ENCODE assay signal across 10 cellular contexts in the genomic region with DNA sequence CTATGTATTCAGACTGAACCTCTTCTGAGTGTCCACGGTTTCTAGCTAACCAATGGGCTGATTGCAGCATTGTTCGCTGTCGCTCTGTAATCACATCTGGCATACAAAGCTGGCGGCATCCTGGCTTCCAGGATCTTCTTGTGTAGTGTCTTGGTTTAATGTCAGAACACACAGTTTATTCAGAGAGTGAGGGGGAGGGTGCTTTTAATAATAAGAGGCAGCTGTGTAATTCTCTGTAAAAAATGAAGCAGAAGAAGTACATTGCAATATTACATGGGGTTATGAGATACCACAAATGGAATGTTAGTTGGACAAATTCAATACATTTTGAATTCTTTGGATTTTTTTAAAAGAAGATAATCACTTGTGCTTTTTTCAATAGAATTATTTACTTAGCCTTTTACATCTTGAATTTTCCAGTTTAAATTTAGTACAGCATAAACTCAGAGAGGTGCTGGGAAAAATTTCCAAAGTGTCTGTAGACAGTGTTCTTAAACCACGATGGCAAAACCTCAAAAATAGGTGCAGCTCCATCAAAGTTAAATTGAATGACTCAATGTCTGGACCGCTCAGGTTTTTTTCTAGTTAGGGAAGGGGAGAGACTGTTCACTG.
DNase-seq lines count a peak whose midpoint lies in the region; ATAC-seq, FAIRE-seq and TF ChIP-seq lines count a peak whose summit lies in the region.
"Had no signal": no experiment of that assay in that cellular context is flagged by ENCODE, and none has a peak within 500 bp of the region (broad histone marks: within the 10 kb centered on the region; RNA-seq: fewer than 3 reads in every experiment).

No MANE protein-coding gene starts in this region.

- no peaks in the 10 kb centered on the region; the same call in 1 of the 2 replicates for H3K36me3 ChIP-seq in ACC112 (ENCODE audit: insufficient read depth, low read length)
- H3K36me3 ChIP-seq in endothelial cell of umbilical vein (ENCODE audit: control insufficient read depth in 2 of 2, extremely low read depth in 1 of 2, insufficient read depth in 2 of 2, low read length in 2 of 2) = no peaks in the 10 kb centered on the region
- no peaks in the 10 kb centered on the region for H3K36me3 ChIP-seq in lung (ENCODE audit: control insufficient read depth in 2 of 2, insufficient read depth in 2 of 2, low read length in 2 of 2)

- intact Hi-C loops in endothelial cell of umbilical vein (cut with micrococcal nuclease) = no loop called here

- WGBS in lung, 2 donors = 65 to 86% methylated on average over 6 of the region's 6 CpGs

- TF ChIP-seq CTCF in endothelial cell of umbilical vein (IDR thresholded peaks at IDR 0.05; ENCODE audit: extremely low read depth in 1 of 2, insufficient read depth in 1 of 2, low read depth in 1 of 2, low read length in 2 of 2) (no peak), lung (IDR thresholded peaks at IDR 0.05; ENCODE audit: control extremely low read depth, extremely low read depth) (no peak)

- H3K9me3 ChIP-seq in endothelial cell of umbilical vein (replicated peaks; ENCODE audit: control insufficient read depth, insufficient read depth, low read length) (no peaks in the 10 kb centered on the region), lung (ENCODE audit: control insufficient read depth in 2 of 2, insufficient read depth in 1 of 2, low read length in 1 of 2) (no peaks in the 10 kb centered on the region)

- H3K9me1 ChIP-seq in endothelial cell of umbilical vein (replicated peaks; ENCODE audit: control insufficient read depth, extremely low read depth, insufficient read depth, low read length) = no peaks in the 10 kb centered on the region

- POLR2A ChIA-PET in endothelial cell of umbilical vein (lab: Charles Lee) = no interaction called here

- H3K79me2 ChIP-seq in ACC112 (ENCODE audit: control insufficient read depth, insufficient read depth, low read length, unreplicated experiment) (no peaks in the 10 kb centered on the region), endothelial cell of umbilical vein (ENCODE audit: control insufficient read depth, insufficient read depth, low read length) (no peaks in the 10 kb centered on the region)

- CTCF ChIA-PET in endothelial cell of umbilical vein (lab: Charles Lee) = interaction anchor here (0.7 to 1.1 kb wide), 3 partner anchors 9 to 28 kb away, joined by 3 read pairs; no protein-coding TSS in a partner anchor

- H4K20me1 ChIP-seq in endothelial cell of umbilical vein (replicated peaks; ENCODE audit: control insufficient read depth, extremely low read depth, insufficient read depth, low read length) = no peaks in the 10 kb centered on the region

- no peak for FAIRE-seq in endothelial cell of umbilical vein (lab: Jason Lieb, UNC)

- ATAC-seq in lung (ENCODE audit: insufficient read depth, low FRiP score) = no peak
- ATAC-seq in HG03354 (IDR thresholded peaks at IDR 0.05; ENCODE audit: poor library complexity, severe bottlenecking, unreplicated experiment) = no peak
- no peak for ATAC-seq in HG03108 (IDR thresholded peaks at IDR 0.05; ENCODE audit: unreplicated experiment)

- H2AFZ ChIP-seq in ACC112 (ENCODE audit: low read length, unreplicated experiment) = peak overlapping the region; percentile 40
- no peak overlapping the region for H2AFZ ChIP-seq in endothelial cell of umbilical vein (ENCODE audit: low read depth, low read length)

- no peak overlapping the region for H3K9ac ChIP-seq in endothelial cell of umbilical vein (replicated peaks; ENCODE audit: extremely low read depth, insufficient read depth, low read length)

- H3K27ac ChIP-seq in ACC112 (ENCODE audit: low read depth, low read length) (peak overlapping the region; percentile 92), endothelial cell of umbilical vein (ENCODE audit: insufficient read depth, low read depth, low read length) (no peak overlapping the region), lung (ENCODE audit: low read depth in 1 of 2, low read length in 1 of 2) (no peak overlapping the region)

- no peaks in the 10 kb centered on the region for H3K27me3 ChIP-seq in ACC112 (ENCODE audit: insufficient read depth, low read length)
- H3K27me3 ChIP-seq in endothelial cell of umbilical vein (ENCODE audit: control insufficient read depth in 2 of 2, insufficient read depth in 2 of 2, low read length in 2 of 2) = no peaks in the 10 kb centered on the region
- no peaks in the 10 kb centered on the region for H3K27me3 ChIP-seq in lung (ENCODE audit: control insufficient read depth, insufficient read depth)

- BruUV-seq in endothelial cell of umbilical vein (replicated peaks; lab: Mats Ljungman, UMichigan) = no TSS peak

- no peak overlapping the region for H3K4me2 ChIP-seq in endothelial cell of umbilical vein (ENCODE audit: insufficient read depth, low read length)

- no peak for TF ChIP-seq POLR2A in endothelial cell of umbilical vein (IDR thresholded peaks at IDR 0.05; ENCODE audit: low read depth, low read length)

- peak overlapping the region; percentile 64 for H3K4me3 ChIP-seq in ACC112 (ENCODE audit: low read depth, low read length)
- no peak overlapping the region for H3K4me3 ChIP-seq in endothelial cell of umbilical vein (replicated peaks in 1 of 3; ENCODE audit: insufficient read depth in 1 of 3, low read depth in 1 of 3, low read length in 3 of 3)
- no peak overlapping the region for H3K4me3 ChIP-seq in lung

- DNase-seq in NCI-H2227 treated with DMSO at 0.1 percent for 48 hours (lab: John Stamatoyannopoulos, UW) (peak; percentile 17), endothelial cell of umbilical vein (ENCODE audit: low read depth, low spot score) (peak; percentile 13), lung (ENCODE audit: low spot score) (peak; percentile 38), NCI-H82 treated with DMSO at 0.1 percent for 48 hours (lab: John Stamatoyannopoulos, UW; ENCODE audit: unreplicated experiment) (no peak), cortex of kidney (lab: John Stamatoyannopoulos, UW) (no peak)
- DNase-seq: CD4-positive, CD25-positive, alpha-beta regulatory T cell; KBM-7 had no signal

- H3K4me1 ChIP-seq in ACC112 (ENCODE audit: control insufficient read depth, insufficient read depth, low read length, unreplicated experiment) (peaks cover 30% of the 10 kb centered on the region), endothelial cell of umbilical vein (ENCODE audit: control insufficient read depth, extremely low read depth, insufficient read depth, low read length) (peaks cover 2% of the 10 kb centered on the region), lung (ENCODE audit: control insufficient read depth in 2 of 2, insufficient read depth in 2 of 2, low read length in 2 of 2) (no peaks in the 10 kb centered on the region)

- dilution Hi-C loops in endothelial cell of umbilical vein (cut with MboI; ENCODE audit: extremely low pct_ligation_motif_present, low sequenced_read_pairs) = no loop called here

TF ChIP-seq in endothelial cell of umbilical vein, 7 proteins besides CTCF, POLR2A, EP300 and RAD21:
- no peak for TF ChIP-seq GATA2 (IDR thresholded peaks at IDR 0.05; ENCODE audit: insufficient read depth, insufficient read length, low read depth, low read length)
- TF ChIP-seq JUN (IDR thresholded peaks at IDR 0.05; ENCODE audit: borderline replicate concordance, insufficient read depth, insufficient read length, low read depth) = no peak
- TF ChIP-seq, protein P1, sequence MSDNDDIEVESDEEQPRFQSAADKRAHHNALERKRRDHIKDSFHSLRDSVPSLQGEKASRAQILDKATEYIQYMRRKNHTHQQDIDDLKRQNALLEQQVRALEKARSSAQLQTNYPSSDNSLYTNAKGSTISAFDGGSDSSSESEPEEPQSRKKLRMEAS (IDR thresholded peaks at IDR 0.05; ENCODE audit: insufficient read depth, insufficient read length) = no peak
- TF ChIP-seq POLR2AphosphoS5 (IDR thresholded peaks at IDR 0.05; ENCODE audit: insufficient read depth, low read depth, low read length) = no peak
- TF ChIP-seq EZH2 (IDR thresholded peaks at IDR 0.05; ENCODE audit: borderline replicate concordance, low read depth, low read length, severe bottlenecking) = no peak
- TF ChIP-seq MYC (IDR thresholded peaks at IDR 0.05; ENCODE audit: low read depth, low read length) = no peak
- no peak for TF ChIP-seq FOS (IDR thresholded peaks at IDR 0.05; ENCODE audit: borderline replicate concordance, insufficient read depth, low read length)

Comparison
In these comparisons a context has a peak if more than half of its experiments do, and no peak if none do; other contexts are left out.
1. DNase-seq: peak in NCI-H2227 treated with DMSO at 0.1 percent for 48 hours (single experiment), endothelial cell of umbilical vein (single experiment) and lung (single experiment); none in NCI-H82 treated with DMSO at 0.1 percent for 48 hours (single experiment) and cortex of kidney (single experiment).